ENCODE assay signal across 36 cellular contexts in the genomic region with DNA sequence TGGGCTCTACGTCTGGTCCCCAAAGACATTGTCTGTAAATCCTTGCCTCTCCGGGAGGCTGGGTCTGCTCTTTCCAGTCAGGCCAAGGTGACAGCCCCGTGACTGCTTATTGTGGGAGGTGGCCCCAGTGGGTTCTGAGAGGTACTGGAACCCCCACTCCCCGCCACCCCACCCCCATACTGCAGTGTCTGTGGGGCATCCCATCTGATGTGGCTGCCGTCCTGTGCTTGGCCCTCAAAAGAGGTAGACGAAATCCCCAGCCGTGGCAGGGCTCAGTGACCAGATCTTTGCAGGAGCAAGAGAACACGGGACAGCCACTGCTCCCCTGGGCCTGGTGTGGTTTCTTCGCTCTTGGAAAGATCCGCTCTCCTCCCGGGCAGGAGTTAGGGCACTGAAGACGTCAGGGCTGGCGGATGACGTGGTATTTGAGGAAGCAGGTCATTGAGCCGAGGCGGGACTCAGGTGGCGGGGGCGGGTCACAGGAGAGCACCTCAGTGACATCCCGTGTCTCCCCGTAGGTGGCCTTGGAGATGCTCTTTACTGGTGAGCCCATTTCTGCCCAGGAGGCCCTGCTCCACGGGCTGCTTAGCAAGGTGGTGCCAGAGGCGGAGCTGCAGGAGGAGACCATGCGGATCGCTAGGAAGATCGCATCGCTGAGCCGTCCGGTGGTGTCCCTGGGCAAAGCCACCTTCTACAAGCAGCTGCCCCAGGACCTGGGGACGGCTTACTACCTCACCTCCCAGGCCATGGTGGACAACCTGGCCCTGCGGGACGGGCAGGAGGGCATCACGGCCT. TPM values are rescaled to one million over a fixed set of nuclear protein-coding genes. Genes with fewer than 3 reads are reported as not detected.
"Had no signal": no experiment of that assay in that cellular context is flagged by ENCODE, and none has a peak within 500 bp of the region (broad histone marks: within the 10 kb centered on the region; RNA-seq: fewer than 3 reads in every experiment).

No MANE protein-coding gene starts in this region.

- H3K4me3 Mint-ChIP-seq: activated CD4-positive, alpha-beta memory T cell treated with anti-CD3 and anti-CD28 coated beads, Interleukin-2, amount 10 ng/mL, durations not matched to agents 7 days and 5 days; activated CD8-positive, alpha-beta memory T cell treated with anti-CD3 and anti-CD28 coated beads, Interleukin-2, amount 10 ng/mL, durations not matched to agents 7 days and 5 days; activated naive CD8-positive, alpha-beta T cell treated with anti-CD3 and anti-CD28 coated beads for 36 hours; activated T-cell treated with anti-CD3 and anti-CD28 coated beads, Interleukin-2, amount 50 U/mL, for 72 hours; activated T-helper 17 cell treated with anti-CD3 and anti-CD28 coated beads, Interleukin-2, amount 50 U/mL, for 72 hours had no signal

- H3K36me3 ChIP-seq: brain microvascular endothelial cell had no signal

- H3K27ac ChIP-seq: brain microvascular endothelial cell, RWPE1, VCaP had no signal

- H3K27me3 ChIP-seq: brain microvascular endothelial cell had no signal

- H3K9me3 Mint-ChIP-seq: activated CD4-positive, alpha-beta memory T cell treated with anti-CD3 and anti-CD28 coated beads, Interleukin-2, amount 10 ng/mL, durations not matched to agents 7 days and 5 days; activated T-cell treated with anti-CD3 and anti-CD28 coated beads, Interleukin-2, amount 50 U/mL, for 72 hours; activated T-helper 17 cell treated with anti-CD3 and anti-CD28 coated beads, Interleukin-2, amount 50 U/mL, for 72 hours had no signal

- ATAC-seq: activated CD8-positive, alpha-beta memory T cell treated with anti-CD3 and anti-CD28 coated beads, Interleukin-2, amount 10 ng/mL, durations not matched to agents 7 days and 5 days; activated T-cell treated with anti-CD3 and anti-CD28 coated beads, Interleukin-2, amount 50 U/mL, for 72 hours; activated T-helper 17 cell treated with anti-CD3 and anti-CD28 coated beads, Interleukin-2, amount 50 U/mL, for 72 hours; PC-3; Right ventricle myocardium inferior had no signal

- H3K27me3 Mint-ChIP-seq: activated CD4-positive, alpha-beta memory T cell treated with anti-CD3 and anti-CD28 coated beads, Interleukin-2, amount 10 ng/mL, durations not matched to agents 7 days and 5 days had no signal

- H3K4me1 Mint-ChIP-seq: activated CD4-positive, alpha-beta memory T cell treated with anti-CD3 and anti-CD28 coated beads, Interleukin-2, amount 10 ng/mL, durations not matched to agents 7 days and 5 days; activated CD8-positive, alpha-beta memory T cell treated with anti-CD3 and anti-CD28 coated beads, Interleukin-2, amount 10 ng/mL, durations not matched to agents 7 days and 5 days; activated T-helper 17 cell treated with anti-CD3 and anti-CD28 coated beads, Interleukin-2, amount 50 U/mL, for 72 hours had no signal

- H3K36me3 Mint-ChIP-seq: activated CD8-positive, alpha-beta memory T cell treated with anti-CD3 and anti-CD28 coated beads, Interleukin-2, amount 10 ng/mL, durations not matched to agents 7 days and 5 days; activated naive CD8-positive, alpha-beta T cell treated with anti-CD3 and anti-CD28 coated beads for 36 hours had no signal

- DNase-seq: activated CD4-positive, alpha-beta memory T cell treated with anti-CD3 and anti-CD28 coated beads, Interleukin-2, amount 10 ng/mL, durations not matched to agents 7 days and 5 days; activated CD4-positive, alpha-beta T cell treated with anti-CD3 and anti-CD28 coated beads for 1 hour; activated CD4-positive, alpha-beta T cell treated with anti-CD3 and anti-CD28 coated beads for 48 hours; activated CD4-positive, CD25-positive, alpha-beta regulatory T cell; activated CD8-positive, alpha-beta memory T cell treated with anti-CD3 and anti-CD28 coated beads for 24 hours; activated CD8-positive, alpha-beta memory T cell treated with anti-CD3 and anti-CD28 coated beads, Interleukin-2, amount 10 ng/mL, durations not matched to agents 7 days and 5 days; activated CD8-positive, alpha-beta memory T cell treated with anti-CD3 and anti-CD28 coated beads, Interleukin-2, amount 50 U/mL, for 48 hours; activated effector memory CD4-positive, alpha-beta T cell treated with anti-CD3 and anti-CD28 coated beads, Interleukin-2, amount 50 U/mL, for 16 hours; activated naive CD4-positive, alpha-beta T cell; activated naive CD4-positive, alpha-beta T cell treated with anti-CD3 and anti-CD28 coated beads, Interleukin-2, amount 50 U/mL, for 16 hours; activated naive CD8-positive, alpha-beta T cell treated with anti-CD3 and anti-CD28 coated beads for 36 hours; activated T-cell treated with anti-CD3 and anti-CD28 coated beads, Interleukin-2, amount 50 U/mL, for 72 hours; amniotic stem cell; brain microvascular endothelial cell; central memory CD4-positive, alpha-beta T cell; NCI-H1048; NCI-H1105 treated with DMSO at 0.1 percent for 48 hours; NCI-H1436; NCI-H1694; NCI-H1930; NCI-H2081 treated with DMSO at 0.1 percent for 48 hours; NCI-H226; NCI-H446 treated with DMSO at 0.1 percent for 48 hours; NCI-H524; NCI-H69; NCI-H82; PC-3; SW 1271; T-helper 1 cell; T-helper 2 cell; T-helper 9 cell had no signal

RNA-seq across cellular contexts. Expression of a gene that starts 20.7 kb away (rescaled TPM):
- total RNA-seq: activated CD4-positive, alpha-beta memory T cell treated with anti-CD3 and anti-CD28 coated beads, Interleukin-2, amount 10 ng/mL, durations not matched to agents 7 days and 5 days; M059J; PC-3 had no signal
